In the genomic region with DNA sequence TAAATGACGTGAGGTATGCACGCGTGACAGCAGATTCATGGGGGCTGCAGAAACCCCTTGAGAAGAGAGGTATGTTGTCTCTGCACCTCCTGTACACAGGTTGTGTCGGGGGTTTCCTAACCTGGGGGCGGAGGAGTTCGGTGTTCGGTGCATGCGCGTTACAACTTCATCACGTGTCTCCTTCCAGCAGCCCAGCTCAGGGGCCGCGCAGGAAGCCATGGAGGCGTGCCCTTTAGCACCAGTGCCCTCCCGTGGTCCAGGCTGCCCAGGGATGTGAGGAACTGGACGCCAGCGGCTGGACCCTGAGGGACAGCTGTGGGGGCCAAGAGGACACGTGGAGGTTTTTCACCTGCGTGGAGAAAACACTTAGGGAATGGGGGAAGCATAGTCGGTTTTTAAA, we compare ENCODE assay signal across 17 cellular contexts.
A peak's percentile ranks its signal among the peaks of the same experiment; 100 is the strongest.
DNase-seq lines count a peak whose midpoint lies in the region; ATAC-seq, FAIRE-seq and TF ChIP-seq lines count a peak whose summit lies in the region.
"Had no signal": no experiment of that assay in that cellular context is flagged by ENCODE, and none has a peak within 500 bp of the region (broad histone marks: within the 10 kb centered on the region; RNA-seq: fewer than 3 reads in every experiment).

No MANE protein-coding gene starts in this region.

- H3K79me1 ChIP-seq in neuronal stem cell (ENCODE audit: low read depth, low read length) = no peaks in the 10 kb centered on the region

- no peak overlapping the region for H2BK15ac ChIP-seq in neuronal stem cell (ENCODE audit: low read length)

- DNase-seq in chondrocyte (ENCODE audit: low spot score) (peak; percentile 88), kidney (peak; percentile 55), neuronal stem cell (ENCODE audit: low spot score) (no peak), tibial artery (peak; percentile 11 to 45), prostate gland (ENCODE audit: low spot score) (no peak), foreskin keratinocyte (no peak), inferior parietal cortex (ENCODE audit: extremely low spot score) (no peak)
- DNase-seq: BE2C; CD4-positive, alpha-beta memory T cell; DMS79; EL; GOT3; H9 had no signal

- peaks cover 4% of the 10 kb centered on the region for H3K9me3 Mint-ChIP-seq in chondrocyte (ENCODE audit: low read depth)
- H3K9me3 Mint-ChIP-seq: H9 had no signal

- no peaks in the 10 kb centered on the region for H3K27me3 ChIP-seq in neuronal stem cell (ENCODE audit: control insufficient read depth in 3 of 3, insufficient read depth in 3 of 3, low read depth in 1 of 3, low read length in 3 of 3)
- H3K27me3 ChIP-seq in tibial artery = no peaks in the 10 kb centered on the region
- H3K27me3 ChIP-seq in prostate gland (replicated peaks; ENCODE audit: insufficient read depth) = no peaks in the 10 kb centered on the region
- no peaks in the 10 kb centered on the region for H3K27me3 ChIP-seq in foreskin keratinocyte
- H3K27me3 ChIP-seq: BE2C had no signal

- no peak overlapping the region for H2BK120ac ChIP-seq in neuronal stem cell (ENCODE audit: low read depth, low read length)

- no peaks in the 10 kb centered on the region for H3K36me3 ChIP-seq in kidney (ENCODE audit: control insufficient read depth in 1 of 2, insufficient read depth in 2 of 2, low read length in 2 of 2)
- no peaks in the 10 kb centered on the region for H3K36me3 ChIP-seq in neuronal stem cell (replicated peaks in 1 of 2; ENCODE audit: control insufficient read depth in 2 of 2, insufficient read depth in 2 of 2, low read length in 2 of 2)
- H3K36me3 ChIP-seq in tibial artery = no peaks in the 10 kb centered on the region
- no peaks in the 10 kb centered on the region for H3K36me3 ChIP-seq in prostate gland
- H3K36me3 ChIP-seq: BE2C had no signal

- no peak overlapping the region for H3K4me3 Mint-ChIP-seq in chondrocyte (ENCODE audit: unreplicated experiment)
- H3K4me3 Mint-ChIP-seq: CD4-positive, alpha-beta memory T cell; H9 had no signal

- no peak overlapping the region for H3K27ac Mint-ChIP-seq in chondrocyte (ENCODE audit: unreplicated experiment)
- H3K27ac Mint-ChIP-seq: H9 had no signal

- H3K4me1 ChIP-seq in kidney (ENCODE audit: control insufficient read depth in 1 of 2, insufficient read depth in 1 of 2, low read depth in 1 of 2, low read length in 2 of 2) (peaks cover 0 to 3% of the 10 kb centered on the region in 2 donors), neuronal stem cell (ENCODE audit: control insufficient read depth in 2 of 2, insufficient read depth in 1 of 2, low read depth in 1 of 2, low read length in 2 of 2) (no peaks in the 10 kb centered on the region), tibial artery (no peaks in the 10 kb centered on the region), prostate gland (replicated peaks) (no peaks in the 10 kb centered on the region), foreskin keratinocyte (no peaks in the 10 kb centered on the region)
- H3K4me1 ChIP-seq: A549, BE2C had no signal

- no peak overlapping the region for H3K4me3 ChIP-seq in kidney (ENCODE audit: low read length in 2 of 2)
- H3K4me3 ChIP-seq in neuronal stem cell (ENCODE audit: low read length in 2 of 2) = no peak overlapping the region
- H3K4me3 ChIP-seq in tibial artery = no peak overlapping the region
- H3K4me3 ChIP-seq in prostate gland = no peak overlapping the region
- H3K4me3 ChIP-seq: A549 had no signal

- FAIRE-seq in kidney (lab: Jason Lieb, UNC) = no peak
- FAIRE-seq: A549, G401.6, GM12891 had no signal

- no peak overlapping the region for H2AK5ac ChIP-seq in neuronal stem cell (ENCODE audit: low read depth, low read length)

- H2AFZ ChIP-seq in neuronal stem cell (ENCODE audit: low read length) = no peak overlapping the region

- no peak for ATAC-seq in foreskin keratinocyte
- ATAC-seq: A549 had no signal

- no peaks in the 10 kb centered on the region for H3K9me3 ChIP-seq in kidney (ENCODE audit: control insufficient read depth in 1 of 2, low read length in 2 of 2)
- peaks cover 0 to 3% of the 10 kb centered on the region in 2 donors for H3K9me3 ChIP-seq in neuronal stem cell (replicated peaks in 1 of 2; ENCODE audit: control insufficient read depth in 2 of 2, insufficient read depth in 1 of 2, low read depth in 1 of 2, low read length in 2 of 2)
- no peaks in the 10 kb centered on the region for H3K9me3 ChIP-seq in tibial artery
- H3K9me3 ChIP-seq in prostate gland = no peaks in the 10 kb centered on the region
- H3K9me3 ChIP-seq: A549, BE2C had no signal

- no peak overlapping the region for H3K18ac ChIP-seq in neuronal stem cell (ENCODE audit: low read length)

- no CpG with 5 or more reads among the region's 19 CpGs for WGBS in neuronal stem cell (ENCODE audit: extremely low coverage in 2 of 2, insufficient read length in 2 of 2, insufficient replicate concordance in 1 of 2), 2 donors
- 92% methylated on average over 19 of the region's 19 CpGs for WGBS in prostate gland

- H4K91ac ChIP-seq in neuronal stem cell (ENCODE audit: low read depth, low read length, poor library complexity) = peak overlapping the region; percentile 46

- no peak overlapping the region for H3K27ac ChIP-seq in kidney (ENCODE audit: low read depth in 2 of 2, low read length in 2 of 2)
- no peak overlapping the region for H3K27ac ChIP-seq in neuronal stem cell (replicated peaks; ENCODE audit: low read length)
- no peak overlapping the region for H3K27ac ChIP-seq in tibial artery
- H3K27ac ChIP-seq in prostate gland = no peak overlapping the region
- H3K27ac ChIP-seq in foreskin keratinocyte = no peak overlapping the region
- H3K27ac ChIP-seq: A549, C4-2B had no signal

- H2BK12ac ChIP-seq in neuronal stem cell (ENCODE audit: low read length) = no peak overlapping the region

- H3K27me3 Mint-ChIP-seq in chondrocyte (ENCODE audit: low read depth) = no peaks in the 10 kb centered on the region
- H3K27me3 Mint-ChIP-seq: CD4-positive, alpha-beta memory T cell had no signal

- TF ChIP-seq CTCF in chondrocyte (IDR thresholded peaks at IDR 0.05) = no peak
- TF ChIP-seq CTCF in kidney (IDR thresholded peaks at IDR 0.05; ENCODE audit: borderline replicate concordance, extremely low read depth, insufficient read depth) = no peak
- no peak for TF ChIP-seq CTCF in tibial artery (IDR thresholded peaks at IDR 0.05)
- no peak for TF ChIP-seq CTCF in prostate gland (IDR thresholded peaks at IDR 0.05)
- TF ChIP-seq CTCF in foreskin keratinocyte (conservative IDR thresholded peaks at IDR 0.05) = no peak

- no peaks in the 10 kb centered on the region for H3K36me3 Mint-ChIP-seq in chondrocyte (ENCODE audit: low read depth)

- intact Hi-C loops in kidney (cut with DNase I) = no loop called here
- intact Hi-C loops in tibial artery (cut with DNase I; ENCODE audit: low total_unique reads) = no loop called here
- intact Hi-C loops in prostate gland (cut with DNase I) = no loop called here

- no peak overlapping the region for H3K4me2 ChIP-seq in neuronal stem cell (ENCODE audit: insufficient read depth, low read length, poor library complexity, severe bottlenecking)
- H3K4me2 ChIP-seq: A549 had no signal

- no peak overlapping the region for H3K23ac ChIP-seq in neuronal stem cell (ENCODE audit: low read depth, low read length, poor library complexity)

- no peaks in the 10 kb centered on the region for H3K4me1 Mint-ChIP-seq in chondrocyte (ENCODE audit: low read depth)
- H3K4me1 Mint-ChIP-seq: CD4-positive, alpha-beta memory T cell; H9 had no signal

- H3K4ac ChIP-seq in neuronal stem cell (ENCODE audit: low read length) = no peak overlapping the region

- H2BK5ac ChIP-seq in neuronal stem cell (ENCODE audit: low read length) = no peak overlapping the region

- H3K9ac ChIP-seq in kidney (ENCODE audit: low read length in 2 of 2) = no peak overlapping the region
- H3K9ac ChIP-seq in neuronal stem cell (ENCODE audit: low read depth, low read length, poor library complexity) = no peak overlapping the region

- H3K14ac ChIP-seq in neuronal stem cell (ENCODE audit: low read length) = peak overlapping the region; percentile 78

- H4K8ac ChIP-seq in neuronal stem cell (ENCODE audit: low read depth, low read length) = no peak overlapping the region

- no peak for TF ChIP-seq POLR2A in prostate gland (IDR thresholded peaks at IDR 0.05)

Comparison
In these comparisons a context has a peak if more than half of its experiments do, and no peak if none do; other contexts are left out.
1. DNase-seq: peak in chondrocyte (single experiment), kidney (single experiment) and tibial artery (2 of 2); none in neuronal stem cell (single experiment), prostate gland (single experiment), foreskin keratinocyte (0 of 2) and inferior parietal cortex (single experiment).